ENCODE assay signal across 26 cellular contexts in genomic region chr17:27400991-27401390, GRCh38.
"Had no signal": no experiment of that assay in that cellular context is flagged by ENCODE, and none has a peak within 500 bp of the region (broad histone marks: within the 10 kb centered on the region; RNA-seq: fewer than 3 reads in every experiment).

No MANE protein-coding gene starts in this region.

- ATAC-seq: mucosa of descending colon; naive thymus-derived CD4-positive, alpha-beta T cell; natural killer cell treated with Interleukin-12 subunit alpha and Interleukin-12 subunit beta and Interleukin-15 and Interleukin-18, amount 100 ng/mL, for 72 hours; right cardiac atrium; stimulated activated memory B cell treated with anti-CD40 and anti-IgM and Interleukin-4, amounts not matched to agents 10 μg/mL and 1 μg/mL and 100 μg/mL, for 72 hours; stimulated activated naive CD8-positive, alpha-beta T cell treated with anti-CD3 and anti-CD28 coated beads, Interleukin-15, amount 100 ng/mL, for 72 hours had no signal

- H3K27me3 ChIP-seq: hepatocyte, ovary, sigmoid colon, spleen, testis, thyroid gland, transverse colon, upper lobe of left lung, vagina had no signal

- H3K9me3 Mint-ChIP-seq: natural killer cell treated with Interleukin-12 subunit alpha and Interleukin-12 subunit beta and Interleukin-15 and Interleukin-18, amount 100 ng/mL, for 72 hours; stimulated activated memory B cell treated with anti-CD40 and anti-IgM and Interleukin-4, amounts not matched to agents 10 μg/mL and 1 μg/mL and 100 μg/mL, for 72 hours; stimulated activated naive CD8-positive, alpha-beta T cell treated with anti-CD3 and anti-CD28 coated beads, Interleukin-15, amount 100 ng/mL, for 72 hours had no signal

- H3K27ac ChIP-seq: hepatocyte, left ventricle myocardium inferior, ovary, prostate gland, sigmoid colon, spleen, testis, thyroid gland, transverse colon, upper lobe of left lung, vagina had no signal

- H3K9me3 ChIP-seq: left ventricle myocardium inferior, mucosa of descending colon, ovary, prostate gland, sigmoid colon, spleen, testis, thyroid gland, transverse colon, upper lobe of left lung, vagina had no signal

- DNase-seq: islet precursor cell; left ventricle myocardium inferior; mesendoderm; midbrain; mucosa of descending colon; naive thymus-derived CD4-positive, alpha-beta T cell; ovary; retina; right cardiac atrium; sigmoid colon; small intestine; spleen; stimulated activated CD4-positive, alpha-beta T cell treated with anti-CD3 and anti-CD28 coated beads, Interleukin-4, amount 100 ng/mL, for 4 hours; stimulated activated CD8-positive, alpha-beta memory T cell treated with anti-CD3 and anti-CD28 coated beads, Interleukin-4, amount 100 ng/mL, for 48 hours; stimulated activated naive CD4-positive, alpha-beta T cell treated with Interleukin-2 at 50 U/mL for 16 hours; stimulated activated naive CD8-positive, alpha-beta T cell treated with anti-CD3 and anti-CD28 coated beads, Interleukin-15, amount 100 ng/mL, for 72 hours; testis; thyroid gland; transverse colon; upper lobe of left lung had no signal

- H3K4me2 ChIP-seq: hepatocyte had no signal

- H3K4me3 Mint-ChIP-seq: naive thymus-derived CD4-positive, alpha-beta T cell; natural killer cell treated with Interleukin-12 subunit alpha and Interleukin-12 subunit beta and Interleukin-15 and Interleukin-18, amount 100 ng/mL, for 72 hours; stimulated activated memory B cell treated with anti-CD40 and anti-IgM and Interleukin-4, amounts not matched to agents 10 μg/mL and 1 μg/mL and 100 μg/mL, for 72 hours; stimulated activated naive CD8-positive, alpha-beta T cell treated with anti-CD3 and anti-CD28 coated beads, Interleukin-15, amount 100 ng/mL, for 72 hours had no signal

- H3K4me1 ChIP-seq: prostate gland, sigmoid colon, spleen, testis, transverse colon, vagina had no signal

- H3K36me3 Mint-ChIP-seq: naive thymus-derived CD4-positive, alpha-beta T cell; natural killer cell treated with Interleukin-12 subunit alpha and Interleukin-12 subunit beta and Interleukin-15 and Interleukin-18, amount 100 ng/mL, for 72 hours; stimulated activated memory B cell treated with anti-CD40 and anti-IgM and Interleukin-4, amounts not matched to agents 10 μg/mL and 1 μg/mL and 100 μg/mL, for 72 hours had no signal

- H3K4me3 ChIP-seq: hepatocyte, left ventricle myocardium inferior, lung, mucosa of descending colon, ovary, prostate gland, sigmoid colon, spleen, testis, thyroid gland, transverse colon, upper lobe of left lung, vagina had no signal

- H3K4me1 Mint-ChIP-seq: naive thymus-derived CD4-positive, alpha-beta T cell; stimulated activated naive CD8-positive, alpha-beta T cell treated with anti-CD3 and anti-CD28 coated beads, Interleukin-15, amount 100 ng/mL, for 72 hours had no signal

- H3K36me3 ChIP-seq: left ventricle myocardium inferior, ovary, prostate gland, sigmoid colon, spleen, thyroid gland, transverse colon, upper lobe of left lung, vagina had no signal

- H3K27ac Mint-ChIP-seq: naive thymus-derived CD4-positive, alpha-beta T cell; natural killer cell treated with Interleukin-12 subunit alpha and Interleukin-12 subunit beta and Interleukin-15 and Interleukin-18, amount 100 ng/mL, for 72 hours; stimulated activated memory B cell treated with anti-CD40 and anti-IgM and Interleukin-4, amounts not matched to agents 10 μg/mL and 1 μg/mL and 100 μg/mL, for 72 hours; stimulated activated naive CD8-positive, alpha-beta T cell treated with anti-CD3 and anti-CD28 coated beads, Interleukin-15, amount 100 ng/mL, for 72 hours had no signal
